In genomic region chr1:22976461-22977243, GRCh38 we compare ENCODE assay signal across 8 cellular contexts. TPM values are rescaled to one million over a fixed set of nuclear protein-coding genes. Genes with fewer than 3 reads are reported as not detected.
A peak's percentile ranks its signal among the peaks of the same experiment; 100 is the strongest.
DNase-seq lines count a peak whose midpoint lies in the region; ATAC-seq, FAIRE-seq and TF ChIP-seq lines count a peak whose summit lies in the region.

No MANE protein-coding gene starts in this region.

- peak; percentile 72 to 75 for ATAC-seq in CD4-positive, CD25-positive, alpha-beta regulatory T cell (ENCODE audit: low read depth in 2 of 2)
- ATAC-seq in GM19328 (IDR thresholded peaks at IDR 0.05; ENCODE audit: unreplicated experiment): no peak

- H3K9me3 Mint-ChIP-seq in CD4-positive, CD25-positive, alpha-beta regulatory T cell: peaks cover 0 to 2% (median 0%) of the 10 kb centered on the region in 7 donors
- H3K9me3 Mint-ChIP-seq in MCF 10A (ENCODE audit: unreplicated experiment): no peaks in the 10 kb centered on the region

- BruUV-seq in MCF 10A (replicated peaks; lab: Mats Ljungman, UMichigan): no TSS peak

- intact Hi-C loops in MCF 10A (cut with micrococcal nuclease): loop anchor here (1.0 to 5.0 kb wide), 8 partner anchors 42 to 661 kb away; partner anchors contain the start of gene KDM1A

- no peak overlapping the region for H3K4me3 Mint-ChIP-seq in CD4-positive, CD25-positive, alpha-beta regulatory T cell
- no peak overlapping the region for H3K4me3 Mint-ChIP-seq in MCF 10A (ENCODE audit: unreplicated experiment)

- no peak overlapping the region for H3K27ac Mint-ChIP-seq in CD4-positive, CD25-positive, alpha-beta regulatory T cell
- H3K27ac Mint-ChIP-seq in MCF 10A (ENCODE audit: low read depth, unreplicated experiment): no peak overlapping the region

- H3K36me3 ChIP-seq in CD4-positive, CD25-positive, alpha-beta regulatory T cell (ENCODE audit: control insufficient read depth, insufficient read depth, low read length): no peaks in the 10 kb centered on the region

- CTCF ChIA-PET in MCF 10A (lab: Yijun Ruan, JAX): interaction anchor here (0.6 to 2.1 kb wide), 16 partner anchors 13 to 1361 kb away, joined by 3 to 15 read pairs (median 3); no protein-coding TSS in a partner anchor

- no peaks in the 10 kb centered on the region for H3K36me3 Mint-ChIP-seq in CD4-positive, CD25-positive, alpha-beta regulatory T cell
- H3K36me3 Mint-ChIP-seq in MCF 10A (ENCODE audit: insufficient read depth, unreplicated experiment): no peaks in the 10 kb centered on the region

- H3K4me1 Mint-ChIP-seq in CD4-positive, CD25-positive, alpha-beta regulatory T cell: no peaks in the 10 kb centered on the region
- peaks cover 30% of the 10 kb centered on the region for H3K4me1 Mint-ChIP-seq in MCF 10A (ENCODE audit: insufficient read depth, unreplicated experiment)

- peak; percentile 9 to 67 (median 35) for DNase-seq in CD4-positive, CD25-positive, alpha-beta regulatory T cell
- peak; percentile 52 for DNase-seq in H54 (ENCODE audit: insufficient read length, low spot score)
- peak; percentile 37 for DNase-seq in NCI-H2029 (lab: John Stamatoyannopoulos, UW)
- peak; percentile 21 for DNase-seq in T-helper 9 cell
- peak; percentile 88 for DNase-seq in MCF 10A (ENCODE audit: unreplicated experiment)
- DNase-seq in stimulated activated CD4-positive, alpha-beta T cell treated with anti-CD3 and anti-CD28 coated beads, Interleukin-15, amount 100 ng/mL, for 1 hour (ENCODE audit: low read depth in 1 of 2, low spot score in 1 of 2): peak; percentile 8 to 19

- no peaks in the 10 kb centered on the region for H3K4me1 ChIP-seq in CD4-positive, CD25-positive, alpha-beta regulatory T cell (ENCODE audit: control insufficient read depth, insufficient read depth, low read length, poor library complexity, severe bottlenecking)

- POLR2A ChIA-PET in MCF 10A (lab: Yijun Ruan, JAX): interaction anchor here (1.4 kb wide), 1 partner anchor 208 kb away, joined by 8 read pairs; no protein-coding TSS in a partner anchor

- H3K27ac ChIP-seq in CD4-positive, CD25-positive, alpha-beta regulatory T cell (ENCODE audit: insufficient read depth, low read length, poor library complexity, severe bottlenecking): no peak overlapping the region

- no peak overlapping the region for H3K4me3 ChIP-seq in CD4-positive, CD25-positive, alpha-beta regulatory T cell (ENCODE audit: low read depth, low read length)

- peak; percentile 92 for TF ChIP-seq CTCF in MCF 10A (IDR thresholded peaks at IDR 0.05; ENCODE audit: unreplicated experiment)

- no peaks in the 10 kb centered on the region for H3K9me3 ChIP-seq in CD4-positive, CD25-positive, alpha-beta regulatory T cell (ENCODE audit: control insufficient read depth in 2 of 2, low read length in 2 of 2)

- peaks cover 32% of the 10 kb centered on the region for H3K27me3 Mint-ChIP-seq in CD4-positive, CD25-positive, alpha-beta regulatory T cell
- H3K27me3 Mint-ChIP-seq in MCF 10A (ENCODE audit: insufficient read depth, unreplicated experiment): no peaks in the 10 kb centered on the region

- H3K27me3 ChIP-seq in CD4-positive, CD25-positive, alpha-beta regulatory T cell (ENCODE audit: control insufficient read depth, insufficient read depth, low read length): peaks cover 7% of the 10 kb centered on the region

- no peak for TF ChIP-seq POLR2A in H54 (IDR thresholded peaks at IDR 0.05; ENCODE audit: low read depth, low read length)

- FAIRE-seq in H54 (lab: Jason Lieb, UNC) (no peak), islet of Langerhans (lab: Jason Lieb, UNC) (peak; percentile 21)

RNA-seq across cellular contexts. Expression of gene LACTBL1, which starts 4.0 kb away (rescaled TPM):
- total RNA-seq in CD4-positive, CD25-positive, alpha-beta regulatory T cell: not detected
- polyA plus RNA-seq in CD4-positive, CD25-positive, alpha-beta regulatory T cell: not detected
- not detected in 2 replicates for total RNA-seq in MCF 10A (2022)

RNA-seq across cellular contexts. Expression of gene TEX46, which starts 39.0 kb away (rescaled TPM):
- total RNA-seq in CD4-positive, CD25-positive, alpha-beta regulatory T cell: not detected
- 1 to 10 TPM in 1 of 4 donors, not detected in 3; 1.4 TPM for polyA plus RNA-seq in CD4-positive, CD25-positive, alpha-beta regulatory T cell
- 0.71 TPM in 1 of 2 replicates, not detected in the other for total RNA-seq in MCF 10A (2022)

RNA-seq across cellular contexts. Expression of gene KDM1A, which starts 42.6 kb away (rescaled TPM):
- 30.9 TPM for total RNA-seq in CD4-positive, CD25-positive, alpha-beta regulatory T cell
- polyA plus RNA-seq in CD4-positive, CD25-positive, alpha-beta regulatory T cell: 10 to 100 TPM; 34.7 to 41.3 (median 38.5) TPM
- total RNA-seq in MCF 10A (2022): 64.2 and 72.3 TPM in 2 replicates

Comparison
In these comparisons a context has a peak if more than half of its experiments do, and no peak if none do; other contexts are left out.
1. DNase-seq: peak in every context shown above with its lines; median percentile 88 in MCF 10A; 52 in H54; 37 in NCI-H2029; 35 in CD4-positive, CD25-positive, alpha-beta regulatory T cell; 21 in T-helper 9 cell; 14 in stimulated activated CD4-positive, alpha-beta T cell treated with anti-CD3 and anti-CD28 coated beads, Interleukin-15, amount 100 ng/mL, for 1 hour.